Comparison of ENCODE assay signal across 6 cellular contexts in genomic region chr3:185661296-185661695, GRCh38.
DNase-seq lines count a peak whose midpoint lies in the region; ATAC-seq, FAIRE-seq and TF ChIP-seq lines count a peak whose summit lies in the region.
"Not testable (repeated sequence)": the region's sequence is repeated elsewhere in the genome, so short reads cannot be mapped to it uniquely, and the experiment has no call there.

No MANE protein-coding gene starts in this region.

- H3K27ac ChIP-seq in GM23338 (ENCODE audit: low read depth) = peak overlapping the region; percentile 53; the same call in 1 of the 2 replicates
- peak overlapping the region; percentile 96 for H3K27ac ChIP-seq in RWPE2 (ENCODE audit: poor library complexity, severe bottlenecking)
- H3K27ac ChIP-seq in astrocyte (ENCODE audit: low read depth, low read length); mesenchymal stem cell (ENCODE audit: low read length, poor library complexity, severe bottlenecking): not testable (repeated sequence)
- peak overlapping the region; percentile 93 for H3K27ac ChIP-seq in epithelial cell of prostate

- H4K8ac ChIP-seq in mesenchymal stem cell (ENCODE audit: low read length) = not testable (repeated sequence)

- 91% methylated on average over 10 of the region's 10 CpGs for WGBS in mesenchymal stem cell

- H3K27ac Mint-ChIP-seq in GM23338 = not testable (repeated sequence)
- H3K27ac Mint-ChIP-seq in astrocyte (ENCODE audit: unreplicated experiment) = peak overlapping the region; percentile 73
- peak overlapping the region; percentile 17 for H3K27ac Mint-ChIP-seq in osteocyte (ENCODE audit: unreplicated experiment)

- H2BK12ac ChIP-seq in mesenchymal stem cell (ENCODE audit: low read length in 2 of 2) = not testable (repeated sequence)

- peaks cover 19% of the 10 kb centered on the region for H3K79me1 ChIP-seq in mesenchymal stem cell (replicated peaks; ENCODE audit: low read length, poor library complexity, severe bottlenecking)

- H2BK15ac ChIP-seq in mesenchymal stem cell (ENCODE audit: low read depth, poor library complexity, severe bottlenecking) = not testable (repeated sequence)

- H3K79me2 ChIP-seq in GM23338 (replicated peaks; ENCODE audit: insufficient read depth); astrocyte (ENCODE audit: insufficient read depth, low read length): not testable (repeated sequence)

- not testable (repeated sequence) for H3F3A ChIP-seq in GM23338 (replicated peaks; ENCODE audit: low read depth)

- H2BK5ac ChIP-seq in mesenchymal stem cell (ENCODE audit: low read depth, low read length, poor library complexity, severe bottlenecking) = not testable (repeated sequence)

- H3K4me1 Mint-ChIP-seq in GM23338 (peaks cover 11% of the 10 kb centered on the region), astrocyte (ENCODE audit: low read depth, unreplicated experiment) (peaks cover 53% of the 10 kb centered on the region), osteocyte (ENCODE audit: unreplicated experiment) (peaks cover 48% of the 10 kb centered on the region)

- peaks cover 21% of the 10 kb centered on the region for H3K27me3 Mint-ChIP-seq in GM23338 (ENCODE audit: insufficient read depth, low read depth, poor library complexity)
- H3K27me3 Mint-ChIP-seq in astrocyte (ENCODE audit: low read depth, unreplicated experiment); osteocyte (ENCODE audit: unreplicated experiment): not testable (repeated sequence)

- H3K9me3 ChIP-seq in RWPE2 (ENCODE audit: severe bottlenecking); astrocyte (ENCODE audit: insufficient read depth, low read depth, low read length); mesenchymal stem cell (ENCODE audit: control insufficient read depth, low read length): not testable (repeated sequence)

- TF ChIP-seq CTCF in GM23338 (conservative IDR thresholded peaks at IDR 0.05; ENCODE audit: low read depth in 2 of 2); RWPE2 (IDR thresholded peaks at IDR 0.05; ENCODE audit: poor library complexity, severe bottlenecking); astrocyte (IDR thresholded peaks at IDR 0.05; ENCODE audit: insufficient read depth, low read depth, low read length); osteocyte (IDR thresholded peaks at IDR 0.05): not testable (repeated sequence)

- not testable (repeated sequence) for DNase-seq in GM23338 (ENCODE audit: low spot score); RWPE2 (ENCODE audit: low spot score); astrocyte (ENCODE audit: low read depth); epithelial cell of prostate (ENCODE audit: low read depth, low spot score); mesenchymal stem cell
- peak; percentile 64 for DNase-seq in osteocyte (ENCODE audit: extremely low spot score, unreplicated experiment)

- not testable (repeated sequence) for H4K91ac ChIP-seq in mesenchymal stem cell (ENCODE audit: low read length)

- FAIRE-seq in astrocyte (lab: Jason Lieb, UNC) = not testable (repeated sequence)

- H2AK5ac ChIP-seq in mesenchymal stem cell (ENCODE audit: low read length, severe bottlenecking) = not testable (repeated sequence)

- not testable (repeated sequence) for H3K4me1 ChIP-seq in GM23338 (ENCODE audit: insufficient read depth)
- H3K4me1 ChIP-seq in RWPE2 (ENCODE audit: insufficient read depth, poor library complexity, severe bottlenecking) (peaks cover 47% of the 10 kb centered on the region), astrocyte (ENCODE audit: insufficient read depth, low read length) (peaks cover 46% of the 10 kb centered on the region), mesenchymal stem cell (ENCODE audit: control insufficient read depth, insufficient read depth, low read depth, low read length) (peaks cover 26% of the 10 kb centered on the region)

- H3K36me3 Mint-ChIP-seq in GM23338 (ENCODE audit: low read depth) (peaks cover 33% of the 10 kb centered on the region), astrocyte (ENCODE audit: low read depth, unreplicated experiment) (peaks cover 12% of the 10 kb centered on the region), osteocyte (ENCODE audit: unreplicated experiment) (peaks cover 35% of the 10 kb centered on the region)

- not testable (repeated sequence) for H3K9me3 Mint-ChIP-seq in GM23338; astrocyte (ENCODE audit: unreplicated experiment); osteocyte (ENCODE audit: unreplicated experiment)

- H3K4me3 ChIP-seq in GM23338; RWPE2 (ENCODE audit: severe bottlenecking); astrocyte (ENCODE audit: insufficient read depth, low read depth, low read length); mesenchymal stem cell (ENCODE audit: insufficient read depth in 1 of 2, low read depth in 1 of 2, low read length in 2 of 2): not testable (repeated sequence)

- not testable (repeated sequence) for H3K36me3 ChIP-seq in GM23338 (ENCODE audit: insufficient read depth); astrocyte (ENCODE audit: insufficient read depth, low read length)
- H3K36me3 ChIP-seq in RWPE2 (ENCODE audit: low read depth) = peaks cover 61% of the 10 kb centered on the region
- H3K36me3 ChIP-seq in mesenchymal stem cell (ENCODE audit: control insufficient read depth in 1 of 2, insufficient read depth in 2 of 2, low read depth in 1 of 2, low read length in 2 of 2) = peaks cover 35 to 41% of the 10 kb centered on the region in 2 experiments

- H3K4me2 ChIP-seq in GM23338; astrocyte (ENCODE audit: low read length); mesenchymal stem cell (ENCODE audit: low read length, poor library complexity, severe bottlenecking): not testable (repeated sequence)

- H3K23ac ChIP-seq in mesenchymal stem cell (ENCODE audit: low read length in 2 of 2) = not testable (repeated sequence)

- H2AFZ ChIP-seq in GM23338; astrocyte (ENCODE audit: low read depth, low read length); mesenchymal stem cell (ENCODE audit: low read depth, low read length): not testable (repeated sequence)

- H3K9ac ChIP-seq in astrocyte (ENCODE audit: low read length) = not testable (repeated sequence)
- H3K9ac ChIP-seq in mesenchymal stem cell (ENCODE audit: low read length) = peak overlapping the region; percentile 42

- H3K9me2 ChIP-seq in GM23338 (ENCODE audit: insufficient read depth) = not testable (repeated sequence)

- not testable (repeated sequence) for ATAC-seq in GM23338; RWPE2 (ENCODE audit: low read depth)

- H3K18ac ChIP-seq in mesenchymal stem cell (ENCODE audit: low read depth in 1 of 2, low read length in 2 of 2) = not testable (repeated sequence)

- not testable (repeated sequence) for H3K4ac ChIP-seq in mesenchymal stem cell (ENCODE audit: low read depth in 1 of 2, low read length in 2 of 2)

- H3K14ac ChIP-seq in mesenchymal stem cell (ENCODE audit: low read length in 2 of 2) = not testable (repeated sequence)

- not testable (repeated sequence) for H3K4me3 Mint-ChIP-seq in GM23338; astrocyte (ENCODE audit: unreplicated experiment); osteocyte (ENCODE audit: unreplicated experiment)

- not testable (repeated sequence) for H4K20me1 ChIP-seq in GM23338 (replicated peaks; ENCODE audit: insufficient read depth); astrocyte (ENCODE audit: insufficient read depth, low read length)

- not testable (repeated sequence) for H2BK120ac ChIP-seq in mesenchymal stem cell (ENCODE audit: low read depth, low read length)

- H3K27me3 ChIP-seq in GM23338 (ENCODE audit: insufficient read depth); RWPE2 (ENCODE audit: insufficient read depth, poor library complexity, severe bottlenecking); astrocyte (ENCODE audit: insufficient read depth, low read length); mesenchymal stem cell (ENCODE audit: control insufficient read depth in 1 of 2, insufficient read depth in 1 of 2, low read length in 2 of 2): not testable (repeated sequence)
